1 cellular context compared by ENCODE assay signal in genomic region chr1:43329995-43330751, GRCh38.
A peak's percentile ranks its signal among the peaks of the same experiment; 100 is the strongest.
TF ChIP-seq lines count a peak whose summit lies in the region.

No MANE protein-coding gene starts in this region.

TF ChIP-seq in GM12878, 131 proteins besides CTCF, POLR2A, EP300 and RAD21 (continues in another document):
- TF ChIP-seq IRF4 (IDR thresholded peaks at IDR 0.05; ENCODE audit: low read depth, low read length) (0 out of 2 replicates have a peak, but pooled peaks have one; percentile 47), IKZF2 (IDR thresholded peaks at IDR 0.05) (0 out of 4 replicates have a peak, but pooled peaks of 1 of the 2 experiments have one; percentile 15), WRNIP1 (IDR thresholded peaks at IDR 0.05; ENCODE audit: borderline replicate concordance, low read depth, low read length) (no peak), ZBTB11 (CRISPR knock-in tag; IDR thresholded peaks at IDR 0.05) (no peak), SRF (IDR thresholded peaks at IDR 0.05; ENCODE audit: low read depth in 2 of 2, low read length in 2 of 2) (no peak), GATAD2B (conservative IDR thresholded peaks at IDR 0.05; ENCODE audit: low read depth) (no peak), ELK1 (IDR thresholded peaks at IDR 0.05; ENCODE audit: low read depth, low read length) (no peak), KLF5 (IDR thresholded peaks at IDR 0.05; ENCODE audit: partially characterized antibody) (no peak), NBN (IDR thresholded peaks at IDR 0.05) (no peak), RELB (IDR thresholded peaks at IDR 0.05; ENCODE audit: low read depth) (no peak; the same call in 1 of the 2 replicates), RB1 (IDR thresholded peaks at IDR 0.05; ENCODE audit: borderline replicate concordance) (no peak), RUNX3 (IDR thresholded peaks at IDR 0.05; ENCODE audit: low read length) (peak; percentile 38; the same call in 1 of the 2 replicates), IKZF1 (conservative IDR thresholded peaks at IDR 0.05) (0 out of 2 replicates have a peak, but pooled peaks have one; percentile 50), PRDM15 (CRISPR knock-in tag; IDR thresholded peaks at IDR 0.05) (no peak), NFIC (IDR thresholded peaks at IDR 0.05; ENCODE audit: low read depth, low read length) (no peak), EED (IDR thresholded peaks at IDR 0.05; ENCODE audit: low read depth) (peak; percentile 60; the same call in 1 of the 2 replicates), BCL11A (IDR thresholded peaks at IDR 0.05; ENCODE audit: low read depth, low read length) (no peak), EGR1 (IDR thresholded peaks at IDR 0.05; ENCODE audit: borderline replicate concordance in 1 of 2, low read depth in 2 of 2, low read length in 2 of 2) (peak in 1 of 2 experiments; percentile 16; a peak in 1 of 3 replicates), MYC (IDR thresholded peaks at IDR 0.05; ENCODE audit: insufficient read depth, insufficient read length, insufficient replicate concordance, low read length, severe bottlenecking) (no peak), MTA3 (IDR thresholded peaks at IDR 0.05; ENCODE audit: borderline replicate concordance, low read length) (no peak), ZNF687 (IDR thresholded peaks at IDR 0.05) (no peak), SREBF2 (IDR thresholded peaks at IDR 0.05; ENCODE audit: low read length) (no peak), KAT2A (conservative IDR thresholded peaks at IDR 0.05; ENCODE audit: control insufficient read depth, low read depth, low read length) (no peak), ETV6 (conservative IDR thresholded peaks at IDR 0.05 in 1 of 2, IDR thresholded peaks at IDR 0.05 in 1 of 2; ENCODE audit: borderline replicate concordance in 1 of 2, low read depth in 1 of 2) (no peak), POLR2AphosphoS5 (IDR thresholded peaks at IDR 0.05; ENCODE audit: low read length) (no peak), SPI1 (IDR thresholded peaks at IDR 0.05; ENCODE audit: borderline replicate concordance, insufficient read depth, low read depth, low read length) (no peak), ZNF24 (IDR thresholded peaks at IDR 0.05) (peak; percentile 46; the same call in 1 of the 2 replicates), BCL3 (IDR thresholded peaks at IDR 0.05; ENCODE audit: borderline replicate concordance, insufficient read depth, low read depth, low read length, poor library complexity, severe bottlenecking) (no peak), CUX1 (IDR thresholded peaks at IDR 0.05; ENCODE audit: insufficient replicate concordance, low read depth, low read length) (no peak), USF2 (IDR thresholded peaks at IDR 0.05; ENCODE audit: borderline replicate concordance, low read depth, low read length) (no peak)
